In the genomic region with DNA sequence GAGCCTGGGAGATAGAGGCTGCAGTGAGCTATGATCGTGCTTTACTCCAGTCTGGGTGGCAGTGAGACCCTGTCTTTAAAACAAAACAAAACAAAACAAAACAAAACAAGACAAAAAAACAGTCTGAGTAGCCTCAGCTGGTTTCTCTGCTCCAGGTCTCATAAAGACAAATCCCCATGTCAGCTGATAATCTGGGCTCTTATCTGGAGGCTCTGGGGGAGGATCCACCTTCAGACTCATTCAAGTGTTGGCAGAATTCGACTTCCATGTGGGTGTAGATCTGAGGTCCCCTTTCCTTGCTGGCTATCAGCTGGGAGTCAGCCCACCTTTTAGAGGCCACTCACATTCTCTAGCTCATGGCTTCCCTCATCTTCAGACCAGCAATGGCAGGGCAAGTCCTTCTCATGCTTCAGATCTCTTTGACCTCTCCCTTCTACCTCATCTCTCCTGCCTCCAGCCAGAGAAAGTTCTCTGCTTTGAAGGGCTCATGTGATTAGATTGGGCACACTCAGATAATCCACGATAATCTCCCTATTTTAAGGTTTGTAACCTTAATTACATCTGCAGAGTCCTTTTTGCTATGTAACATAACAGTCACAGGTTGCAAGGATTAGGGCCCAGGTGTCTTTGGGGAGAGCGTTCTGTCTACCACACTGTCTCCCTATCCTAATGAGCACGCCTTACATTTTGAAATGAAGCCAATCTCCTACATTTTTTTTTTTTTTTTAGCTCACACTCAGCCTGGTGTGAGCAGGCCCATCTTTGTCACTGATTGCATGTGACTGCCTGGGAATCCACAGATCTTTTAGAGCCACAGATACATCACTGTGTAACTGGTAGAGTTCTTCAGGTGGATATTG, we compare ENCODE assay signal across 1 cellular context.
TF ChIP-seq lines count a peak whose summit lies in the region.

No MANE protein-coding gene starts in this region.

TF ChIP-seq in K562, 482 proteins besides CTCF, POLR2A, EP300 and RAD21 (continued from another document):
- TF ChIP-seq CSDE1 (IDR thresholded peaks at IDR 0.05), result no peak; a peak in 1 of 4 replicates
- TF ChIP-seq SNIP1 (IDR thresholded peaks at IDR 0.05; ENCODE audit: low read depth), result no peak
- TF ChIP-seq ZNF696 (CRISPR knock-in tag; conservative IDR thresholded peaks at IDR 0.05), result no peak
- TF ChIP-seq, protein P1, sequence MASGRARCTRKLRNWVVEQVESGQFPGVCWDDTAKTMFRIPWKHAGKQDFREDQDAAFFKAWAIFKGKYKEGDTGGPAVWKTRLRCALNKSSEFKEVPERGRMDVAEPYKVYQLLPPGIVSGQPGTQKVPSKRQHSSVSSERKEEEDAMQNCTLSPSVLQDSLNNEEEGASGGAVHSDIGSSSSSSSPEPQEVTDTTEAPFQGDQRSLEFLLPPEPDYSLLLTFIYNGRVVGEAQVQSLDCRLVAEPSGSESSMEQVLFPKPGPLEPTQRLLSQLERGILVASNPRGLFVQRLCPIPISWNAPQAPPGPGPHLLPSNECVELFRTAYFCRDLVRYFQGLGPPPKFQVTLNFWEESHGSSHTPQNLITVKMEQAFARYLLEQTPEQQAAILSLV (tag; IDR thresholded peaks at IDR 0.05), result no peak
- no peak for TF ChIP-seq POU5F1 (IDR thresholded peaks at IDR 0.05; ENCODE audit: borderline replicate concordance, low read depth, low read length, partially characterized antibody)
- TF ChIP-seq ZNF785 (CRISPR knock-in tag; IDR thresholded peaks at IDR 0.05), result no peak
- TF ChIP-seq, protein P2, sequence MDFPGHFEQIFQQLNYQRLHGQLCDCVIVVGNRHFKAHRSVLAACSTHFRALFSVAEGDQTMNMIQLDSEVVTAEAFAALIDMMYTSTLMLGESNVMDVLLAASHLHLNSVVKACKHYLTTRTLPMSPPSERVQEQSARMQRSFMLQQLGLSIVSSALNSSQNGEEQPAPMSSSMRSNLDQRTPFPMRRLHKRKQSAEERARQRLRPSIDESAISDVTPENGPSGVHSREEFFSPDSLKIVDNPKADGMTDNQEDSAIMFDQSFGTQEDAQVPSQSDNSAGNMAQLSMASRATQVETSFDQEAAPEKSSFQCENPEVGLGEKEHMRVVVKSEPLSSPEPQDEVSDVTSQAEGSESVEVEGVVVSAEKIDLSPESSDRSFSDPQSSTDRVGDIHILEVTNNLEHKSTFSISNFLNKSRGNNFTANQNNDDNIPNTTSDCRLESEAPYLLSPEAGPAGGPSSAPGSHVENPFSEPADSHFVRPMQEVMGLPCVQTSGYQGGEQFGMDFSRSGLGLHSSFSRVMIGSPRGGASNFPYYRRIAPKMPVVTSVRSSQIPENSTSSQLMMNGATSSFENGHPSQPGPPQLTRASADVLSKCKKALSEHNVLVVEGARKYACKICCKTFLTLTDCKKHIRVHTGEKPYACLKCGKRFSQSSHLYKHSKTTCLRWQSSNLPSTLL (IDR thresholded peaks at IDR 0.05), result no peak
- peak; percentile 80 for TF ChIP-seq SMARCA4 (IDR thresholded peaks at IDR 0.05)
- TF ChIP-seq C11orf30 (IDR thresholded peaks at IDR 0.05; ENCODE audit: low read depth), result peak; percentile 76
- no peak for TF ChIP-seq MTA3 (IDR thresholded peaks at IDR 0.05; ENCODE audit: borderline replicate concordance)
- TF ChIP-seq, protein P3, sequence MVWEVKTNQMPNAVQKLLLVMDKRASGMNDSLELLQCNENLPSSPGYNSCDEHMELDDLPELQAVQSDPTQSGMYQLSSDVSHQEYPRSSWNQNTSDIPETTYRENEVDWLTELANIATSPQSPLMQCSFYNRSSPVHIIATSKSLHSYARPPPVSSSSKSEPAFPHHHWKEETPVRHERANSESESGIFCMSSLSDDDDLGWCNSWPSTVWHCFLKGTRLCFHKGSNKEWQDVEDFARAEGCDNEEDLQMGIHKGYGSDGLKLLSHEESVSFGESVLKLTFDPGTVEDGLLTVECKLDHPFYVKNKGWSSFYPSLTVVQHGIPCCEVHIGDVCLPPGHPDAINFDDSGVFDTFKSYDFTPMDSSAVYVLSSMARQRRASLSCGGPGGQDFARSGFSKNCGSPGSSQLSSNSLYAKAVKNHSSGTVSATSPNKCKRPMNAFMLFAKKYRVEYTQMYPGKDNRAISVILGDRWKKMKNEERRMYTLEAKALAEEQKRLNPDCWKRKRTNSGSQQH (CRISPR knock-in tag; IDR thresholded peaks at IDR 0.05), result no peak
- peak; percentile 54; the same call in 1 of the 2 replicates for TF ChIP-seq TCF3 (CRISPR knock-in tag; IDR thresholded peaks at IDR 0.05)
- no peak for TF ChIP-seq TAF9B (IDR thresholded peaks at IDR 0.05; ENCODE audit: partially characterized antibody)
- TF ChIP-seq, protein P4, sequence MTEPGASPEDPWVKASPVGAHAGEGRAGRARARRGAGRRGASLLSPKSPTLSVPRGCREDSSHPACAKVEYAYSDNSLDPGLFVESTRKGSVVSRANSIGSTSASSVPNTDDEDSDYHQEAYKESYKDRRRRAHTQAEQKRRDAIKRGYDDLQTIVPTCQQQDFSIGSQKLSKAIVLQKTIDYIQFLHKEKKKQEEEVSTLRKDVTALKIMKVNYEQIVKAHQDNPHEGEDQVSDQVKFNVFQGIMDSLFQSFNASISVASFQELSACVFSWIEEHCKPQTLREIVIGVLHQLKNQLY (CRISPR knock-in tag; conservative IDR thresholded peaks at IDR 0.05), result no peak
- TF ChIP-seq THRAP3 (IDR thresholded peaks at IDR 0.05; ENCODE audit: borderline replicate concordance), result no peak
- TF ChIP-seq, protein P5, sequence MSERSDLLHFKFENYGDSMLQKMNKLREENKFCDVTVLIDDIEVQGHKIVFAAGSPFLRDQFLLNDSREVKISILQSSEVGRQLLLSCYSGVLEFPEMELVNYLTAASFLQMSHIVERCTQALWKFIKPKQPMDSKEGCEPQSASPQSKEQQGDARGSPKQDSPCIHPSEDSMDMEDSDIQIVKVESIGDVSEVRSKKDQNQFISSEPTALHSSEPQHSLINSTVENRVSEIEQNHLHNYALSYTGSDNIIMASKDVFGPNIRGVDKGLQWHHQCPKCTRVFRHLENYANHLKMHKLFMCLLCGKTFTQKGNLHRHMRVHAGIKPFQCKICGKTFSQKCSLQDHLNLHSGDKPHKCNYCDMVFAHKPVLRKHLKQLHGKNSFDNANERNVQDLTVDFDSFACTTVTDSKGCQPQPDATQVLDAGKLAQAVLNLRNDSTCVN (CRISPR knock-in tag; IDR thresholded peaks at IDR 0.05), result 0 out of 2 replicates have a peak, but pooled peaks have one; percentile 71
TF ChIP-seq in K562: peak in this region for 84.
